ENCODE assay signal across 30 cellular contexts in the genomic region with DNA sequence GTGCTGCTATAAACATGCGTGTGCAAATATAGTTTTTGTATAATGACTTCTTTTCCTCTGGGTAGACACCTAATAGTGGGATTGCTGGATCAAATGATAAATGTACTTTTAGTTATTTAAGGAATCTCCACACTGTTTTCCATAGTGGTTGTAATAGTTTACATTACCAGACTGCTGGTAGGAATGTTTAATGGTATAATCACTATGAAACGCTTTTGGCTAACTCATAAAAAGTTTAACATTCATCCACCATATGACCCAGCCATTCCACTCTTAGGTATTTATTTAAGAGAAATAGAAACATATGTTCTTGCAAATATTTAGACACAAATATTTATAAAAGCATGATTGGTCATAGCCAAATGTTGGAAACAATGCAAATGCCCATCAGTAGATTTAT. TPM values are rescaled to one million over a fixed set of nuclear protein-coding genes. Genes with fewer than 3 reads are reported as not detected.
"Had no signal": no experiment of that assay in that cellular context is flagged by ENCODE, and none has a peak within 500 bp of the region (broad histone marks: within the 10 kb centered on the region; RNA-seq: fewer than 3 reads in every experiment).

No MANE protein-coding gene starts in this region.

- H3K36me3 ChIP-seq: left lung, lower lobe of right lung, neural progenitor cell, neutrophil, pancreas, prostate gland, spleen, tibial nerve, uterus had no signal

- DNase-seq: hypothalamus; immature natural killer cell; kidney; left colon; left lung; lower lobe of right lung; mammary epithelial cell; mesenchymal stem cell; naive B cell; natural killer cell; nephron progenitor cell; occipital lobe; pancreas; retina; right cardiac atrium; spleen; stimulated activated CD4-positive, alpha-beta T cell treated with anti-CD3 and anti-CD28 coated beads, Interleukin-1b, Interleukin-23, amount 100 ng/mL, for 48 hours; stimulated activated CD4-positive, alpha-beta T cell treated with anti-CD3 and anti-CD28 coated beads, Interleukin-2, amount 100 ng/mL, for 48 hours; stimulated activated CD4-positive, alpha-beta T cell treated with anti-CD3 and anti-CD28 coated beads, Interleukin-4, amount 100 ng/mL, for 4 hours; stimulated activated CD8-positive, alpha-beta memory T cell treated with anti-CD3 and anti-CD28 coated beads, Interleukin-4, amount 100 ng/mL, for 48 hours; stimulated activated naive CD4-positive, alpha-beta T cell treated with Interleukin-2 at 50 U/mL for 16 hours; stimulated activated naive CD8-positive, alpha-beta T cell treated with anti-CD3 and anti-CD28 coated beads, Interleukin-15, amount 100 ng/mL, for 72 hours; substantia nigra; uterus had no signal

- FAIRE-seq: islet of Langerhans, kidney, pancreas had no signal

- H3K9me3 ChIP-seq: left lung, lower lobe of right lung, neutrophil, pancreas, prostate gland, spleen, uterus had no signal

- H3K4me1 ChIP-seq: left lung, lower lobe of right lung, neural progenitor cell, pancreas, prostate gland, spleen, tibial nerve, uterus had no signal

- H3K27ac ChIP-seq: left lung, lower lobe of right lung, neural progenitor cell, neutrophil, pancreas, prostate gland, skin epidermis, spleen, tibial nerve, uterus had no signal

- H3K27me3 ChIP-seq: left lung, neural progenitor cell, neutrophil, pancreas, spleen, tibial nerve, uterus had no signal

- H3K4me3 ChIP-seq: left lung, lower lobe of right lung, neural progenitor cell, pancreas, prostate gland, skin epidermis, spleen, tibial nerve, uterus had no signal

RNA-seq across cellular contexts. Expression of a gene that starts 32.1 kb away (rescaled TPM):
- polyA plus RNA-seq: mammary epithelial cell had no signal
